ENCODE assay signal across 8 cellular contexts in genomic region chr10:58384536-58384998, GRCh38. TPM values are rescaled to one million over a fixed set of nuclear protein-coding genes. Genes with fewer than 3 reads are reported as not detected.
DNase-seq lines count a peak whose midpoint lies in the region; TF ChIP-seq lines count a peak whose summit lies in the region.

No MANE protein-coding gene starts in this region.

- H3K9me3 ChIP-seq in HEK293 (ENCODE audit: control insufficient read depth, insufficient read depth, low read depth, low read length), result no peaks in the 10 kb centered on the region
- H3K9me3 ChIP-seq in cardiac muscle cell (ENCODE audit: low read depth), result no peaks in the 10 kb centered on the region

- H3K27ac ChIP-seq in HEK293 (ENCODE audit: extremely low read depth, low read depth, low read length) (peak overlapping the region; percentile 68), VCaP (peak overlapping the region; percentile 88), cardiac muscle cell (peak overlapping the region; percentile 88)

- TF ChIP-seq CTCF in HEK293 (tag by site-specific recombination; IDR thresholded peaks at IDR 0.05), result no peak
- TF ChIP-seq CTCF in VCaP (conservative IDR thresholded peaks at IDR 0.05), result no peak
- TF ChIP-seq CTCF in cardiac muscle cell (IDR thresholded peaks at IDR 0.05; ENCODE audit: low read depth, low read length), result no peak

- H3K4me3 ChIP-seq in HEK293 (ENCODE audit: low read depth, low read length) (peak overlapping the region; percentile 61), cardiac muscle cell (peak overlapping the region; percentile 65), skeletal muscle cell (ENCODE audit: low read depth, low read length) (peak overlapping the region; percentile 95)

- DNase-seq in CMK (ENCODE audit: low read depth) (peak; percentile 35), cardiac muscle cell (ENCODE audit: low read depth in 1 of 2, low spot score in 1 of 2) (peak in 1 of 2 donors; percentile 2), skeletal muscle cell (ENCODE audit: low read depth) (no peak), NCI-H1048 (lab: John Stamatoyannopoulos, UW) (no peak), T-helper 9 cell (no peak), HEK293T (ENCODE audit: extremely low spot score) (no peak)

- peaks cover 20 to 32% of the 10 kb centered on the region in 2 experiments for H3K36me3 ChIP-seq in HEK293 (ENCODE audit: control insufficient read depth in 2 of 2, insufficient read depth in 1 of 2, low read length in 2 of 2)
- peaks cover 21% of the 10 kb centered on the region for H3K36me3 ChIP-seq in cardiac muscle cell

- CTCF ChIA-PET in HEK293 (lab: Yijun Ruan, JAX) (interaction anchor here (0.6 to 2.9 kb wide), 13 partner anchors 9 to 207 kb away, joined by 3 to 20 read pairs (median 3); partner anchors contain the start of gene UBE2D1), HEK293T (lab: Yijun Ruan, JAX) (interaction anchor here (0.6 to 1.8 kb wide), 8 partner anchors 15 to 207 kb away, joined by 3 to 12 read pairs (median 4); no protein-coding TSS in a partner anchor)

- POLR2A ChIA-PET in HEK293 (lab: Yijun Ruan, JAX), result interaction anchor here (0.8 to 2.2 kb wide), 2 partner anchors 50 to 116 kb away, joined by 4 to 11 read pairs; partner anchors contain the start of genes CISD1 and UBE2D1
- POLR2A ChIA-PET in HEK293T (lab: Yijun Ruan, JAX), result interaction anchor here (0.7 to 2.8 kb wide), 8 partner anchors 9 to 207 kb away, joined by 3 to 19 read pairs (median 4); partner anchors contain the start of genes CISD1, IPMK and UBE2D1

- no peaks in the 10 kb centered on the region for H3K4me1 ChIP-seq in HEK293 (ENCODE audit: control insufficient read depth, insufficient read depth, low read length)
- H3K4me1 ChIP-seq in cardiac muscle cell (ENCODE audit: low read depth), result peaks cover 12% of the 10 kb centered on the region

- H3K27me3 ChIP-seq in cardiac muscle cell, result no peaks in the 10 kb centered on the region

TF ChIP-seq in HEK293, 187 proteins besides CTCF, POLR2A, EP300 and RAD21 (continues in another document):
- no peak for TF ChIP-seq ZNF133 (tag by site-specific recombination; IDR thresholded peaks at IDR 0.05)
- TF ChIP-seq ZSCAN16 (tag by site-specific recombination; IDR thresholded peaks at IDR 0.05), result 0 out of 2 replicates have a peak, but pooled peaks have one; percentile 35
- TF ChIP-seq ZNF654 (tag by site-specific recombination; IDR thresholded peaks at IDR 0.05; ENCODE audit: low read depth), result peak; percentile 2; the same call in 1 of the 2 replicates
- TF ChIP-seq ZNF777 (tag by site-specific recombination; IDR thresholded peaks at IDR 0.05; ENCODE audit: borderline replicate concordance), result no peak
- TF ChIP-seq ZNF785 (tag by site-specific recombination; IDR thresholded peaks at IDR 0.05), result no peak
- no peak for TF ChIP-seq INSM2 (tag by site-specific recombination; IDR thresholded peaks at IDR 0.05)
- peak; percentile 51; the same call in 1 of the 2 replicates for TF ChIP-seq KLF8 (tag by site-specific recombination; IDR thresholded peaks at IDR 0.05)

TF ChIP-seq in HEK293T, 16 proteins besides CTCF, POLR2A, EP300 and RAD21:
- no peak for TF ChIP-seq ARNT (IDR thresholded peaks at IDR 0.05)

RNA-seq across cellular contexts. Expression of gene TFAM, which starts 0.6 kb away (rescaled TPM):
- total RNA-seq in cardiac muscle cell, result 21.0 and 21.1 TPM in 2 replicates
- 46.4 and 47.5 TPM in 2 replicates for polyA plus RNA-seq in cardiac muscle cell

RNA-seq across cellular contexts. Expression of gene UBE2D1, which starts 49.8 kb away (rescaled TPM):
- 12.6 and 13.5 TPM in 2 replicates for total RNA-seq in cardiac muscle cell
- polyA plus RNA-seq in cardiac muscle cell, result 27.4 and 34.9 TPM in 2 replicates
